Comparison of ENCODE assay signal across 1 cellular context in the genomic region with DNA sequence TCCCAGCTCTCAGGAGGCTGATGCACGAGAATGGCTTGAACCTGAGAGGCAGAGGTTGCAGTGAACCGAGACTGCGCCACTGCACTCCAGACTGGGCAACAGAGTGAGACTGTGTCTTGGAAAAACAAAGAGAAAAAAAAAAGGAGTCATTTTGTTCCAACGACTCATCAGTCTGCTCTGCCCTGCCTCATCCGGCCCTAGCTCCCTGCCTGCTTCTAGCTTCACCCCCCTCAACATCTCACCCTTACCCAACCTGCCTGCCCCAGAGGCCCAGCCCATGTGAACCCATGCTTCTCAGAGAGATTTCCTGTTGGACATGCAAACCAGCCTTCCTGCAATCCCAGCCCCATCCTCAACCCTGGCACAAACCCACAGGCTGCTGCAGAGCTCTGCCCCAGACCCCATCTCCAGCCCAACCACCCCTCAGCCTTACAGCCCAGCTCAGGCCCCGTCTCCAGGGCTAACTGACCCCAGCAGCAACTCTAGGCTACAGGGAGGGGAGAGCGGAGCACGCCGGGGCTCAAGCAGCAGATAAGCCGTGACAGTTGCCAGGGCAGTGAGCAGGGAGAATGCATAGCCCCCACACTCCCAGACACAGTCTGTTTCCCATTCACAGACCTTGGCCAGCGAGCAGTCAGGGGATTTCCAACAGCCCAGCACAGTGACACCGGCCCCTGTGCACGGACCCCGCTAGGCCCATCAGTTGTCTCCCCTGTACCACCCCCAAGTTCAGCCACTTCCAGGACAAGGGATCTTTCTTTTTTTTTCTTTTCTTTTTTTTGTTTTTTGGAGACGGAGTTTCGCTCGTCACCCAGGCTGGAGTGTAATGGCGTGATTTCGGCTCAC.
TF ChIP-seq lines count a peak whose summit lies in the region.

No MANE protein-coding gene starts in this region.

TF ChIP-seq in H1, 55 proteins besides CTCF, POLR2A, EP300 and RAD21:
- TF ChIP-seq CREB1 (IDR thresholded peaks at IDR 0.05) (no peak), EZH2 (IDR thresholded peaks at IDR 0.05; ENCODE audit: low read depth, low read length, severe bottlenecking) (no peak), NRF1 (IDR thresholded peaks at IDR 0.05; ENCODE audit: low read depth, low read length) (no peak), FOSL1 (IDR thresholded peaks at IDR 0.05; ENCODE audit: insufficient read depth, low read depth, low read length) (no peak), SIRT6 (IDR thresholded peaks at IDR 0.05; ENCODE audit: low read length) (no peak), RBBP5 (IDR thresholded peaks at IDR 0.05; ENCODE audit: borderline replicate concordance, low read depth, low read length) (no peak), SP1 (IDR thresholded peaks at IDR 0.05; ENCODE audit: low read depth, low read length) (no peak), CHD1 (IDR thresholded peaks at IDR 0.05; ENCODE audit: low read depth, low read length) (no peak), ASH2L (IDR thresholded peaks at IDR 0.05; ENCODE audit: low read length) (no peak), POU5F1 (IDR thresholded peaks at IDR 0.05; ENCODE audit: low read depth, low read length) (no peak), MAFK (IDR thresholded peaks at IDR 0.05; ENCODE audit: low read depth, low read length) (no peak), SUZ12 (IDR thresholded peaks at IDR 0.05; ENCODE audit: low read length) (no peak), ZNF274 (IDR thresholded peaks at IDR 0.05; ENCODE audit: borderline replicate concordance, extremely low read depth, low read length) (no peak)
- TF ChIP-seq, protein P1, sequence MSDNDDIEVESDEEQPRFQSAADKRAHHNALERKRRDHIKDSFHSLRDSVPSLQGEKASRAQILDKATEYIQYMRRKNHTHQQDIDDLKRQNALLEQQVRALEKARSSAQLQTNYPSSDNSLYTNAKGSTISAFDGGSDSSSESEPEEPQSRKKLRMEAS (IDR thresholded peaks at IDR 0.05): no peak
